Comparison of ENCODE assay signal across 6 cellular contexts in the genomic region with DNA sequence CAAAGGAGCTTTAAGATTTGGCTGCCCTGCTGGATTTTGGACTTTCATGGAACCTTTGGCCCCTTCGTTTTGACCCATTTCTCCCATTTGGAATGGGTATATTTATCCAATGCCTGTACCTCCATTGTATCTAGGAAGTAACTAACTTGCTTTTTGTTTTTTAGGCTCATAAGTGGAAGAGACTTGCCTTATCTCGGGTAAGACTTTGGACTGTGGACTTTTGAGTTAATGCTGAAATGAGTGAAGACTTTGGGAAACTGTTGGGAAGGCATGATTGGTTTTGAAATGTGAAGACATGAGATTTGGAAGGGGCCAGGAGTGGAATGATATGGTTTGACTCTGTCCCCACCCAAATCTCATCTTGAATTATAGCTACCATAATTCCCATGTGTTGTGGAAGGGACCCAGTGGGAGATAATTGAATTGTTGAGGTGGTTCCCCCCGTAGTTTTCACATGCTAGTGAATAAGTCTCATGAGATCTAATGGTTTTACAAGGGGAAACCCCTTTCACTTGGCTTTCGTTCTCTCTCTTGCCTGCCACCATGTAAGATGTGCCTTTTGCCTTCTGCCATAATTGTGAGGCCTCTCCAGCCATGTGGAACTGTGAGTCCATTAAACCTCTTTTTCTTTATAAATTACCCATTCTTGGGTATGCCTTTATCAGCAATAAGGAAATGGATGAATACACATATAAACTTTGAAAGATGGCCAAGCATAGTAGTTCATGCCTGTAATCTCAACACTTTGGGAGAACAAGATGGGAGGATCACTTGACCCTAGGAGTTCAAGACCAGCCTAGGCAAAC. TPM values are rescaled to one million over a fixed set of nuclear protein-coding genes. Genes with fewer than 3 reads are reported as not detected.
A peak's percentile ranks its signal among the peaks of the same experiment; 100 is the strongest.
DNase-seq lines count a peak whose midpoint lies in the region; ATAC-seq, FAIRE-seq and TF ChIP-seq lines count a peak whose summit lies in the region.
"Not testable (repeated sequence)": the region's sequence is repeated elsewhere in the genome, so short reads cannot be mapped to it uniquely, and the experiment has no call there.
"Had no signal": no experiment of that assay in that cellular context is flagged by ENCODE, and none has a peak within 500 bp of the region (broad histone marks: within the 10 kb centered on the region; RNA-seq: fewer than 3 reads in every experiment).

No MANE protein-coding gene starts in this region.

- in situ Hi-C loops in GM12878 (cut with MboI) = not testable (repeated sequence)

- not testable (repeated sequence) for H2AFZ ChIP-seq in GM12878 (ENCODE audit: control insufficient read depth, low read depth, low read length)

- not testable (repeated sequence) for H3K4me1 ChIP-seq in GM12878 (ENCODE audit: control insufficient read depth, insufficient read depth, low read length); mucosa of descending colon (ENCODE audit: low read depth)
- H3K4me1 ChIP-seq in endodermal cell (ENCODE audit: control insufficient read depth, insufficient read depth, low read length) (peaks cover 12% of the 10 kb centered on the region), liver (ENCODE audit: control insufficient read depth in 4 of 4, insufficient read depth in 4 of 4, low read length in 3 of 4) (peaks cover 6 to 66% (median 50%) of the 10 kb centered on the region in 4 donors)

- WGBS in GM12878 (ENCODE audit: insufficient coverage, insufficient replicate concordance, low lambda C conversion rate, missing lambda C conversion rate) = 26% methylated on average over 4 of the region's 4 CpGs
- WGBS in endodermal cell (ENCODE audit: insufficient coverage in 1 of 2, insufficient read length in 1 of 2), 2 experiments = 89 to 90% methylated on average over 4 of the region's 4 CpGs
- WGBS in liver = 41% methylated on average over 4 of the region's 4 CpGs

- H3K9me3 Mint-ChIP-seq in endodermal cell = peaks cover 55% of the 10 kb centered on the region

- not testable (repeated sequence) for H4K20me1 ChIP-seq in GM12878 (ENCODE audit: control insufficient read depth, insufficient read depth)

- TF ChIP-seq CTCF in GM12878 (IDR thresholded peaks at IDR 0.05 in 2 of 3, conservative IDR thresholded peaks at IDR 0.05 in 1 of 3; ENCODE audit: control insufficient read depth in 2 of 3, extremely low read depth in 1 of 3, insufficient read depth in 1 of 3, low read depth in 3 of 3, low read length in 3 of 3); endodermal cell (conservative IDR thresholded peaks at IDR 0.05); liver (IDR thresholded peaks at IDR 0.05; ENCODE audit: low read depth, low read length, missing input control); mucosa of descending colon (IDR thresholded peaks at IDR 0.05): not testable (repeated sequence)

- H3K27me3 ChIP-seq in GM12878 (replicated peaks in 1 of 2; ENCODE audit: control insufficient read depth in 2 of 2, insufficient read depth in 2 of 2, low read length in 1 of 2); endodermal cell (ENCODE audit: control insufficient read depth, insufficient read depth, low read length, poor library complexity, severe bottlenecking); liver (ENCODE audit: control insufficient read depth in 4 of 4, insufficient read depth in 4 of 4, low read length in 3 of 4): not testable (repeated sequence)

- H3K4me2 ChIP-seq in GM12878 (ENCODE audit: control insufficient read depth, insufficient read depth) = not testable (repeated sequence)

- not testable (repeated sequence) for H3K36me3 ChIP-seq in GM12878 (ENCODE audit: control insufficient read depth in 2 of 2, insufficient read depth in 2 of 2, low read length in 1 of 2); endodermal cell (ENCODE audit: control insufficient read depth, insufficient read depth, low read length); liver (ENCODE audit: control insufficient read depth in 4 of 4, insufficient read depth in 3 of 4, low read depth in 1 of 4, low read length in 3 of 4); mucosa of descending colon (ENCODE audit: low read depth)

- not testable (repeated sequence) for H3K27me3 Mint-ChIP-seq in endodermal cell (ENCODE audit: insufficient read depth)

- H3K27ac Mint-ChIP-seq in endodermal cell = not testable (repeated sequence)

- not testable (repeated sequence) for DNase-seq in GM12878 (ENCODE audit: low read depth, low spot score); endodermal cell; left colon; mucosa of descending colon

- not testable (repeated sequence) for H3K9me3 ChIP-seq in GM12878 (replicated peaks; ENCODE audit: control insufficient read depth, insufficient read depth, low read length); liver (ENCODE audit: control insufficient read depth in 4 of 4, low read length in 3 of 4); mucosa of descending colon
- peaks cover 67% of the 10 kb centered on the region for H3K9me3 ChIP-seq in endodermal cell (ENCODE audit: control insufficient read depth, low read length)

- not testable (repeated sequence) for TF ChIP-seq POLR2A in GM12878 (IDR thresholded peaks at IDR 0.05; ENCODE audit: low read depth, low read length)

- H3K79me2 ChIP-seq in GM12878 (ENCODE audit: control insufficient read depth, insufficient read depth, low read length) = not testable (repeated sequence)

- intact Hi-C loops in GM12878 (cut with micrococcal nuclease; ENCODE audit: unreplicated experiment); left colon (cut with DNase I, micrococcal nuclease); mucosa of descending colon (cut with DNase I, micrococcal nuclease): not testable (repeated sequence)

- CTCF ChIA-PET in GM12878 (lab: Yijun Ruan, JAX) = not testable (repeated sequence)

- not testable (repeated sequence) for H3K27ac ChIP-seq in GM12878 (ENCODE audit: control insufficient read depth, insufficient read depth); endodermal cell (ENCODE audit: low read depth, low read length)
- peak overlapping the region; percentile 42 to 84 for H3K27ac ChIP-seq in liver (ENCODE audit: low read depth in 1 of 2, low read length in 2 of 2)

- SMC1A ChIA-PET in GM12878 (lab: Charles Lee; ENCODE audit: uncharacterized antibody, unreplicated experiment) = interaction anchor here (0.7 kb wide), 1 partner anchor 398 kb away, joined by 3 read pairs; no protein-coding TSS in a partner anchor

- H3K4me3 Mint-ChIP-seq in endodermal cell = not testable (repeated sequence)

- H3K4me1 Mint-ChIP-seq in endodermal cell = peaks cover 33% of the 10 kb centered on the region

- not testable (repeated sequence) for TF ChIP-seq EP300 in GM12878 (IDR thresholded peaks at IDR 0.05; ENCODE audit: borderline replicate concordance in 1 of 2, control insufficient read depth in 1 of 2, low read depth in 2 of 2, low read length in 2 of 2)

- H3K4me3 ChIP-seq in GM12878, mucosa of descending colon: not testable (repeated sequence)
- peak overlapping the region; percentile 10 for H3K4me3 ChIP-seq in endodermal cell (ENCODE audit: low read length)
- H3K4me3 ChIP-seq in liver (ENCODE audit: low read depth in 1 of 3, low read length in 3 of 3) = peak overlapping the region; percentile 62 to 85 (median 74)

- ATAC-seq in GM12878 = not testable (repeated sequence)
- ATAC-seq in left colon (peak; percentile 50), mucosa of descending colon (peak; percentile 51)

- FAIRE-seq in GM12878 (lab: Jason Lieb, UNC) = not testable (repeated sequence)

- POLR2A ChIA-PET in GM12878 (lab: Charles Lee) = interaction anchor here (0.6 kb wide), 1 partner anchor 15 kb away, joined by 6 read pairs; no protein-coding TSS in a partner anchor

- not testable (repeated sequence) for TF ChIP-seq RAD21 in GM12878 (IDR thresholded peaks at IDR 0.05; ENCODE audit: insufficient read depth, low read depth, low read length); liver (IDR thresholded peaks at IDR 0.05)

- not testable (repeated sequence) for H3K36me3 Mint-ChIP-seq in endodermal cell (ENCODE audit: low read depth)

- not testable (repeated sequence) for H3K9ac ChIP-seq in GM12878 (ENCODE audit: control insufficient read depth, insufficient read depth, low read length); endodermal cell (ENCODE audit: extremely low read depth, low read length, poor library complexity, severe bottlenecking); liver (ENCODE audit: low read depth in 1 of 2, low read length in 2 of 2)

- not testable (repeated sequence) for BruUV-seq in GM12878 (replicated peaks; lab: Mats Ljungman, UMichigan)

- RAD21 ChIA-PET in GM12878 (lab: Charles Lee; ENCODE audit: unreplicated experiment) = not testable (repeated sequence)

TF ChIP-seq in liver, 16 proteins besides CTCF, POLR2A, EP300 and RAD21:
- peak; percentile 61 to 75 for TF ChIP-seq HNF4A (conservative IDR thresholded peaks at IDR 0.05)
TF ChIP-seq in liver: peak in this region for 1; not testable (repeated sequence) for 15.

RNA-seq across cellular contexts. Expression of a gene that starts 15.5 kb away (rescaled TPM):
- total RNA-seq in GM12878 (2013; cell fraction: nucleolus; rRNA removed) = 63.7 and 73.0 TPM in 2 replicates
- total RNA-seq in GM12878 (2014; rRNA removed) = 43.5 and 59.6 TPM in 2 replicates
- 32.3 and 32.8 TPM in 2 replicates for total RNA-seq in GM12878 (2014; rRNA removed; fragmentation: Illumina TruSeq; extraction: Trizol)
- total RNA-seq in GM12878 (2021) = 56.1 and 60.9 TPM in 2 replicates
- 12.0 TPM for polyA plus RNA-seq in GM12878 (2011; ENCODE audit: low read depth)
- polyA plus RNA-seq in GM12878 (2011; rRNA removed) = 51.4 and 74.1 TPM in 2 replicates
- polyA plus RNA-seq in GM12878 (2011; cell fraction: cytosol; rRNA removed) = 70.2 and 84.8 TPM in 2 replicates
- polyA plus RNA-seq in GM12878 (2011; cell fraction: nucleus; rRNA removed) = 105 and 117 TPM in 2 replicates
- polyA plus RNA-seq in GM12878 (2012) = 30.4 and 32.1 TPM in 2 replicates
- polyA plus RNA-seq in GM12878 (2014; fragmentation: Illumina TruSeq; extraction: Trizol) = 37.5 and 50.4 TPM in 2 replicates
- 10 to 100 TPM; 11.3 to 17.9 TPM for polyA plus RNA-seq in GM12878 (2014; fragmentation: Nextera tagmentation; extraction: Ambion mirVana)
- polyA plus RNA-seq in GM12878 (2014; rRNA removed) = 82.4 and 93.9 TPM in 2 replicates
- polyA plus RNA-seq in GM12878 (2016; fragmentation: Nextera tagmentation; extraction: Ambion mirVana) = 10 to 100 TPM; 77.2 to 84.5 TPM
- polyA minus RNA-seq in GM12878 (2011; rRNA and poly(A)+ RNA removed) = 58.0 and 65.7 TPM in 2 replicates
- 13.0 TPM in 2 replicates for polyA minus RNA-seq in GM12878 (2011; cell fraction: cytosol; rRNA and poly(A)+ RNA removed)
- polyA minus RNA-seq in GM12878 (2011; cell fraction: nucleus; rRNA and poly(A)+ RNA removed) = 23.6 and 54.5 TPM in 2 replicates
- 10 to 100 TPM; 32.5 to 49.0 TPM for total RNA-seq in endodermal cell
- polyA plus RNA-seq in endodermal cell (2013, experiment 1 of 2) = 11.3 TPM
- polyA plus RNA-seq in endodermal cell (2013, experiment 2 of 2) = 8.7 TPM
- total RNA-seq in left colon = 100 to 1,000 TPM; 161 to 208 TPM
- total RNA-seq in liver = 100 to 1,000 TPM in 1 of 2 donors, 10 to 100 TPM in 1; 49.4 to 140 TPM
- 100 to 1,000 TPM; 213 to 268 TPM for polyA plus RNA-seq in liver
- 100 to 1,000 TPM in 2 of 3 donors, 10 to 100 TPM in 1; 79.3 to 246 (median 160) TPM for total RNA-seq in mucosa of descending colon
- total RNA-seq: G401 had no signal
